In the genomic region with DNA sequence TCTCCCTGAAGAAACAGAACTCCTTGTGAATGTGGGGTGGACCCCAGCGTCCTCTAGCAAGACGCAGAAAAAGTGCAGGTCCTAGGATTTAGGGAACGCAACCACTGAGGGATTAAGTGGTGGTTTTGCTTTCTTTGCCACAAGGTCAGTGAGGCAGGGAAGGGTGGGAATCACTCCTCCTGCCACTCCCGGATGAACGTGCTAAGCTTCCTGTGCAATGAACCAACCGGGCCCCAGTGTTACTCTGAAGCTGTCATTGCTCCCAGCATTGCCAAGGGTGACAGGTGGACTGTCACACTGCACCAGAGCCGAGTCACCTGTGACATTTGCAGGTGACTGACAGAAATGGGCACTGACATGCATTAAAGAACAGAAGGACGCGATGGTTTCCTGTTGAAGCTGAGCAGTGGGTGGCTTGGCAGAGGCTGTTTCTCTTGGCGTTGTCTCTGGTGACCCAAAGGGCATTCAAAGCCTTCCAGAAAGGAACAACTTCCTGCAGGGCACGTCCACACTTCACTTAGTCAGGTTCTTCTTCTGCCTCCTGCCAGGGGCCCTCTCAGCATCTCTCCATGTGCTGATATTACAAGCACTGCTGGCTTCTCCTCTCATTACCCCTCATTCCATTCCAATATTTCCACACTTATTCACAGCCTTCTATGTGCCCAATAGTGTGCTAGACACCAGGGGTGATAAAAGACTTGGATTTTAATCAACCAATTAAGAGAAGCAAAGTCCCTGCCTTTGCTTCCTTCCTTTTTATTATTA, we compare ENCODE assay signal across 12 cellular contexts. TPM values are rescaled to one million over a fixed set of nuclear protein-coding genes. Genes with fewer than 3 reads are reported as not detected.
A peak's percentile ranks its signal among the peaks of the same experiment; 100 is the strongest.
DNase-seq lines count a peak whose midpoint lies in the region; ATAC-seq and TF ChIP-seq lines count a peak whose summit lies in the region.
"Had no signal": no experiment of that assay in that cellular context is flagged by ENCODE, and none has a peak within 500 bp of the region (broad histone marks: within the 10 kb centered on the region; RNA-seq: fewer than 3 reads in every experiment).

No MANE protein-coding gene starts in this region.

- H3K4me3 Mint-ChIP-seq in endothelial cell (ENCODE audit: unreplicated experiment) = no peak overlapping the region

- no peaks in the 10 kb centered on the region for H3K4me1 Mint-ChIP-seq in endothelial cell (ENCODE audit: unreplicated experiment)

- CTCF ChIA-PET in Panc1 (lab: Charles Lee) = interaction anchor here (1.0 to 1.7 kb wide), 2 partner anchors 275 to 505 kb away, joined by 4 to 7 read pairs; no protein-coding TSS in a partner anchor

- H3K4me1 ChIP-seq in left ventricle myocardium inferior = no peaks in the 10 kb centered on the region
- H3K4me1 ChIP-seq in Panc1 (ENCODE audit: control insufficient read depth, insufficient read depth, low read length) = no peaks in the 10 kb centered on the region
- H3K4me1 ChIP-seq: prostate gland had no signal

- BruUV-seq in Panc1 (replicated peaks; lab: Mats Ljungman, UMichigan) = no TSS peak

- H3K9me3 Mint-ChIP-seq in endothelial cell (ENCODE audit: unreplicated experiment) = no peaks in the 10 kb centered on the region

- H3K36me3 ChIP-seq in left ventricle myocardium inferior = no peaks in the 10 kb centered on the region
- H3K36me3 ChIP-seq in Panc1 (ENCODE audit: control insufficient read depth, insufficient read depth, low read length) = no peaks in the 10 kb centered on the region
- H3K36me3 ChIP-seq: prostate gland, suprapubic skin had no signal

- H3K27me3 ChIP-seq in left ventricle myocardium inferior (ENCODE audit: low read depth) = peaks cover 96% of the 10 kb centered on the region
- H3K27me3 ChIP-seq in Panc1 (ENCODE audit: control insufficient read depth, insufficient read depth, low read length) = peaks cover 31% of the 10 kb centered on the region

- H3K27ac ChIP-seq in left ventricle myocardium inferior (replicated peaks) (no peak overlapping the region), Panc1 (ENCODE audit: low read length) (no peak overlapping the region), substantia nigra (ENCODE audit: low read depth, low read length, poor library complexity, severe bottlenecking) (peak overlapping the region; percentile 20)
- H3K27ac ChIP-seq: prostate gland, SK-N-MC, suprapubic skin had no signal

- no peaks in the 10 kb centered on the region for H3K36me3 Mint-ChIP-seq in endothelial cell (ENCODE audit: low read depth, unreplicated experiment)

- peaks cover 2% of the 10 kb centered on the region for H3K27me3 Mint-ChIP-seq in endothelial cell (ENCODE audit: unreplicated experiment)

- DNase-seq in left ventricle myocardium inferior = no peak
- DNase-seq in cardiac septum (ENCODE audit: low spot score) = no peak
- DNase-seq in Panc1 (ENCODE audit: low read depth, low spot score) = no peak
- DNase-seq in endothelial cell (ENCODE audit: low spot score) = no peak
- DNase-seq in substantia nigra (lab: John Stamatoyannopoulos, UW) = peak in 2 of 49 donors; percentile 51 to 59
- no peak for DNase-seq in SKM-1 treated with dmso at 0.1 percent for 144 hours (lab: John Stamatoyannopoulos, UW; ENCODE audit: unreplicated experiment)
- no peak for DNase-seq in retina
- no peak for DNase-seq in NCI-H82 (lab: John Stamatoyannopoulos, UW)

- H3K27ac Mint-ChIP-seq in endothelial cell (ENCODE audit: unreplicated experiment) = no peak overlapping the region

- intact Hi-C loops in left ventricle myocardium inferior (cut with micrococcal nuclease) = no loop called here
- intact Hi-C loops in cardiac septum (cut with DNase I) = loop anchor here (2.0 to 10.0 kb wide), 2 partner anchors 550 to 686 kb away; a partner anchor contains a TSS
- intact Hi-C loops in Panc1 (cut with micrococcal nuclease; ENCODE audit: unreplicated experiment) = loop anchor here (2.0 kb wide), 2 partner anchors 274 to 384 kb away; no protein-coding TSS in a partner anchor

- in situ Hi-C loops in Panc1 (cut with HindIII; ENCODE audit: low pct_unique_long_range_greater_than_20kb, low sequenced_read_pairs) = no loop called here

- POLR2A ChIA-PET in Panc1 (lab: Charles Lee) = no interaction called here

- TF ChIP-seq CTCF in left ventricle myocardium inferior (IDR thresholded peaks at IDR 0.05; ENCODE audit: borderline replicate concordance) (peak; percentile 11), Panc1 (IDR thresholded peaks at IDR 0.05) (no peak; the same call in 1 of the 2 replicates), endothelial cell (IDR thresholded peaks at IDR 0.05; ENCODE audit: unreplicated experiment) (peak; percentile 46)

- H3K9me3 ChIP-seq in left ventricle myocardium inferior (replicated peaks) (no peaks in the 10 kb centered on the region), Panc1 (ENCODE audit: control insufficient read depth, insufficient read depth, low read depth, low read length) (no peaks in the 10 kb centered on the region)
- H3K9me3 ChIP-seq: prostate gland, suprapubic skin had no signal

- H3K4me3 ChIP-seq in left ventricle myocardium inferior = no peak overlapping the region
- no peak overlapping the region for H3K4me3 ChIP-seq in Panc1 (ENCODE audit: low read depth in 2 of 2, low read length in 2 of 2)
- H3K4me3 ChIP-seq: prostate gland, SK-N-MC, suprapubic skin had no signal

- ATAC-seq in Panc1 = peak; percentile 29

RNA-seq across cellular contexts. Expression of a gene that starts 9.7 kb away (rescaled TPM):
- 0.74 TPM for total RNA-seq in left ventricle myocardium inferior
- total RNA-seq in cardiac septum = 0.30 TPM
- total RNA-seq in Panc1 (2021; ENCODE audit: unreplicated experiment) = 0.36 TPM
- 0.82 TPM for polyA plus RNA-seq in Panc1 (2012; ENCODE audit: insufficient read length)
- total RNA-seq in endothelial cell (ENCODE audit: unreplicated experiment) = 0.38 TPM
- total RNA-seq: dermis blood vessel endothelial cell had no signal
